Comparison of ENCODE assay signal across 1 cellular context in the genomic region with DNA sequence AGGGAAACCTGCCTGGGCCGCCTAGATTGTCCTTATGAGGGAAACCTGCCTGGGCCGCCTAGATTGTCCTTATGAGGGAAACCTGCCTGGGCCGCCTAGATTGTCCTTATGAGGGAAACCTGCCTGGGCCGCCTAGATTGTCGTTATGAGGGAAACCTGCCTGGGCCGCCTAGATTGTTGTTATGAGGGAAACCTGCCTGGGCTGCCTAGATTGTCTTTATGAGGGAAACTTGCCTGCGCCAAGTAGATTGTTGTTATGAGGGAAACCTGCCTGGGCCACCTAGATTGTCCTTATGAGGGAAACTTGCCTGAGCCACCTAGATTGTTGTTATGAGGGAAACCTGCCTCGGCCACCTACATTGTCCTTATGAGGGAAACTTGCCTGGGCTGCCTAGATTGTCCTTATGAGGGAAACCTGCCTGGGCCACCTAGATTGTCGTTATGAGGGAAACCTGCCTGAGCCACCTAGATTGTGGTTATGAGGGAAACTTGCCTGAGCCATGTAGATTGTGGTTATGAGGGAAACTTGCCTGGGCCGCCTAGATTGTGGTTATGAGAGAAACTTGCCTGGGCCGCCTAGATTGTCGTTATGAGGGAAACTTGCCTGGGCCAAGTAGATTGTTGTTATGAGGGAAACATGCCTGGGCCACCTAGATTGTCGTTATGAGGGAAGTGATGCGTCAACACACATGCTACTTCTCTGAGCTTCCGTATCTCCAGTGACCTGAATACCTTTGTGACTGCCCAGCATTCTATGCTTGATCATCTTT.
TF ChIP-seq lines count a peak whose summit lies in the region.
"Not testable (repeated sequence)": the region's sequence is repeated elsewhere in the genome, so short reads cannot be mapped to it uniquely, and the experiment has no call there.

No MANE protein-coding gene starts in this region.

TF ChIP-seq in K562, 482 proteins besides CTCF, POLR2A, EP300 and RAD21 (continues in another document):
- TF ChIP-seq PML (IDR thresholded peaks at IDR 0.05; ENCODE audit: low read length): peak; percentile 99
- TF ChIP-seq, protein P1, sequence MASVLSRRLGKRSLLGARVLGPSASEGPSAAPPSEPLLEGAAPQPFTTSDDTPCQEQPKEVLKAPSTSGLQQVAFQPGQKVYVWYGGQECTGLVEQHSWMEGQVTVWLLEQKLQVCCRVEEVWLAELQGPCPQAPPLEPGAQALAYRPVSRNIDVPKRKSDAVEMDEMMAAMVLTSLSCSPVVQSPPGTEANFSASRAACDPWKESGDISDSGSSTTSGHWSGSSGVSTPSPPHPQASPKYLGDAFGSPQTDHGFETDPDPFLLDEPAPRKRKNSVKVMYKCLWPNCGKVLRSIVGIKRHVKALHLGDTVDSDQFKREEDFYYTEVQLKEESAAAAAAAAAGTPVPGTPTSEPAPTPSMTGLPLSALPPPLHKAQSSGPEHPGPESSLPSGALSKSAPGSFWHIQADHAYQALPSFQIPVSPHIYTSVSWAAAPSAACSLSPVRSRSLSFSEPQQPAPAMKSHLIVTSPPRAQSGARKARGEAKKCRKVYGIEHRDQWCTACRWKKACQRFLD (CRISPR knock-in tag; IDR thresholded peaks at IDR 0.05): peak; percentile 98
- TF ChIP-seq PYGO2 (tag; IDR thresholded peaks at IDR 0.05): peak; percentile 54; the same call in 1 of the 2 replicates
- TF ChIP-seq, protein P2, sequence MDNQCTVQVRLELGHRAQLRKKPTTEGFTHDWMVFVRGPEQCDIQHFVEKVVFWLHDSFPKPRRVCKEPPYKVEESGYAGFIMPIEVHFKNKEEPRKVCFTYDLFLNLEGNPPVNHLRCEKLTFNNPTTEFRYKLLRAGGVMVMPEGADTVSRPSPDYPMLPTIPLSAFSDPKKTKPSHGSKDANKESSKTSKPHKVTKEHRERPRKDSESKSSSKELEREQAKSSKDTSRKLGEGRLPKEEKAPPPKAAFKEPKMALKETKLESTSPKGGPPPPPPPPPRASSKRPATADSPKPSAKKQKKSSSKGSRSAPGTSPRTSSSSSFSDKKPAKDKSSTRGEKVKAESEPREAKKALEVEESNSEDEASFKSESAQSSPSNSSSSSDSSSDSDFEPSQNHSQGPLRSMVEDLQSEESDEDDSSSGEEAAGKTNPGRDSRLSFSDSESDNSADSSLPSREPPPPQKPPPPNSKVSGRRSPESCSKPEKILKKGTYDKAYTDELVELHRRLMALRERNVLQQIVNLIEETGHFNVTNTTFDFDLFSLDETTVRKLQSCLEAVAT (IDR thresholded peaks at IDR 0.05): peak in 1 of 2 experiments; percentile 87; a peak in 2 of 4 replicates
- TF ChIP-seq, protein P3, sequence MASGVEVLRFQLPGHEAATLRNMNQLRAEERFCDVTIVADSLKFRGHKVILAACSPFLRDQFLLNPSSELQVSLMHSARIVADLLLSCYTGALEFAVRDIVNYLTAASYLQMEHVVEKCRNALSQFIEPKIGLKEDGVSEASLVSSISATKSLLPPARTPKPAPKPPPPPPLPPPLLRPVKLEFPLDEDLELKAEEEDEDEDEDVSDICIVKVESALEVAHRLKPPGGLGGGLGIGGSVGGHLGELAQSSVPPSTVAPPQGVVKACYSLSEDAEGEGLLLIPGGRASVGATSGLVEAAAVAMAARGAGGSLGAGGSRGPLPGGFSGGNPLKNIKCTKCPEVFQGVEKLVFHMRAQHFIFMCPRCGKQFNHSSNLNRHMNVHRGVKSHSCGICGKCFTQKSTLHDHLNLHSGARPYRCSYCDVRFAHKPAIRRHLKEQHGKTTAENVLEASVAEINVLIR (CRISPR knock-in tag; IDR thresholded peaks at IDR 0.05): peak; percentile 21; the same call in 1 of the 2 replicates
- 0 out of 4 replicates have a peak, but pooled peaks of 1 of the 2 experiments have one; percentile 5 for TF ChIP-seq TEAD1 (CRISPR knock-in tag; IDR thresholded peaks at IDR 0.05)
- peak; percentile 82; the same call in 1 of the 2 replicates for TF ChIP-seq ZNF165 (CRISPR knock-in tag; IDR thresholded peaks at IDR 0.05; ENCODE audit: borderline replicate concordance)
- TF ChIP-seq LCOR (CRISPR knock-in tag; IDR thresholded peaks at IDR 0.05): peak; percentile 75; the same call in 1 of the 2 replicates
- peak; percentile 75 for TF ChIP-seq SMARCA4 (IDR thresholded peaks at IDR 0.05)
- TF ChIP-seq, protein P4, sequence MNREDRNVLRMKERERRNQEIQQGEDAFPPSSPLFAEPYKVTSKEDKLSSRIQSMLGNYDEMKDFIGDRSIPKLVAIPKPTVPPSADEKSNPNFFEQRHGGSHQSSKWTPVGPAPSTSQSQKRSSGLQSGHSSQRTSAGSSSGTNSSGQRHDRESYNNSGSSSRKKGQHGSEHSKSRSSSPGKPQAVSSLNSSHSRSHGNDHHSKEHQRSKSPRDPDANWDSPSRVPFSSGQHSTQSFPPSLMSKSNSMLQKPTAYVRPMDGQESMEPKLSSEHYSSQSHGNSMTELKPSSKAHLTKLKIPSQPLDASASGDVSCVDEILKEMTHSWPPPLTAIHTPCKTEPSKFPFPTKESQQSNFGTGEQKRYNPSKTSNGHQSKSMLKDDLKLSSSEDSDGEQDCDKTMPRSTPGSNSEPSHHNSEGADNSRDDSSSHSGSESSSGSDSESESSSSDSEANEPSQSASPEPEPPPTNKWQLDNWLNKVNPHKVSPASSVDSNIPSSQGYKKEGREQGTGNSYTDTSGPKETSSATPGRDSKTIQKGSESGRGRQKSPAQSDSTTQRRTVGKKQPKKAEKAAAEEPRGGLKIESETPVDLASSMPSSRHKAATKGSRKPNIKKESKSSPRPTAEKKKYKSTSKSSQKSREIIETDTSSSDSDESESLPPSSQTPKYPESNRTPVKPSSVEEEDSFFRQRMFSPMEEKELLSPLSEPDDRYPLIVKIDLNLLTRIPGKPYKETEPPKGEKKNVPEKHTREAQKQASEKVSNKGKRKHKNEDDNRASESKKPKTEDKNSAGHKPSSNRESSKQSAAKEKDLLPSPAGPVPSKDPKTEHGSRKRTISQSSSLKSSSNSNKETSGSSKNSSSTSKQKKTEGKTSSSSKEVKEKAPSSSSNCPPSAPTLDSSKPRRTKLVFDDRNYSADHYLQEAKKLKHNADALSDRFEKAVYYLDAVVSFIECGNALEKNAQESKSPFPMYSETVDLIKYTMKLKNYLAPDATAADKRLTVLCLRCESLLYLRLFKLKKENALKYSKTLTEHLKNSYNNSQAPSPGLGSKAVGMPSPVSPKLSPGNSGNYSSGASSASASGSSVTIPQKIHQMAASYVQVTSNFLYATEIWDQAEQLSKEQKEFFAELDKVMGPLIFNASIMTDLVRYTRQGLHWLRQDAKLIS (CRISPR knock-in tag; IDR thresholded peaks at IDR 0.05): 0 out of 2 replicates have a peak, but pooled peaks have one; percentile 42
- peak; percentile 98 for TF ChIP-seq KLF16 (IDR thresholded peaks at IDR 0.05)
- peak; percentile 93 for TF ChIP-seq RNF2 (IDR thresholded peaks at IDR 0.05)
- TF ChIP-seq CBFB (CRISPR knock-in tag; IDR thresholded peaks at IDR 0.05): peak; percentile 98
- 0 out of 2 replicates have a peak, but pooled peaks have one; percentile 42 for TF ChIP-seq SREBF1 (IDR thresholded peaks at IDR 0.05; ENCODE audit: borderline replicate concordance, low read depth, low read length)
- TF ChIP-seq ZEB2 (IDR thresholded peaks at IDR 0.05): peak; percentile 52; the same call in 1 of the 2 replicates
- peak; percentile 88 to 95 for TF ChIP-seq TBL1XR1 (IDR thresholded peaks at IDR 0.05; ENCODE audit: low read length in 2 of 2)
- TF ChIP-seq, protein P5, sequence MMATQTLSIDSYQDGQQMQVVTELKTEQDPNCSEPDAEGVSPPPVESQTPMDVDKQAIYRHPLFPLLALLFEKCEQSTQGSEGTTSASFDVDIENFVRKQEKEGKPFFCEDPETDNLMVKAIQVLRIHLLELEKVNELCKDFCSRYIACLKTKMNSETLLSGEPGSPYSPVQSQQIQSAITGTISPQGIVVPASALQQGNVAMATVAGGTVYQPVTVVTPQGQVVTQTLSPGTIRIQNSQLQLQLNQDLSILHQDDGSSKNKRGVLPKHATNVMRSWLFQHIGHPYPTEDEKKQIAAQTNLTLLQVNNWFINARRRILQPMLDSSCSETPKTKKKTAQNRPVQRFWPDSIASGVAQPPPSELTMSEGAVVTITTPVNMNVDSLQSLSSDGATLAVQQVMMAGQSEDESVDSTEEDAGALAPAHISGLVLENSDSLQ (IDR thresholded peaks at IDR 0.05): 0 out of 2 replicates have a peak, but pooled peaks have one; percentile 28
- peak; percentile 83 for TF ChIP-seq PHB2 (IDR thresholded peaks at IDR 0.05; ENCODE audit: low read depth)
- TF ChIP-seq, protein P6, sequence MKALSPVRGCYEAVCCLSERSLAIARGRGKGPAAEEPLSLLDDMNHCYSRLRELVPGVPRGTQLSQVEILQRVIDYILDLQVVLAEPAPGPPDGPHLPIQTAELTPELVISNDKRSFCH (CRISPR knock-in tag; IDR thresholded peaks at IDR 0.05): not testable (repeated sequence)
- TF ChIP-seq, protein P6 (tag; IDR thresholded peaks at IDR 0.05): 0 out of 2 replicates have a peak, but pooled peaks have one; percentile 52
- TF ChIP-seq CBX3 (IDR thresholded peaks at IDR 0.05; ENCODE audit: borderline replicate concordance in 1 of 2, low read length in 2 of 2): peak in 1 of 2 experiments; percentile 58; a peak in 1 of 3 replicates
- 0 out of 4 replicates have a peak, but pooled peaks of 1 of the 2 experiments have one; percentile 18 for TF ChIP-seq MAZ (CRISPR knock-in tag; conservative IDR thresholded peaks at IDR 0.05 in 1 of 2, IDR thresholded peaks at IDR 0.05 in 1 of 2)
- TF ChIP-seq SPI1 (IDR thresholded peaks at IDR 0.05; ENCODE audit: borderline replicate concordance, low read depth, low read length): peak; percentile 72
- TF ChIP-seq NFIC (IDR thresholded peaks at IDR 0.05): peak; percentile 82
- peak; percentile 10 for TF ChIP-seq ZFP36 (IDR thresholded peaks at IDR 0.05; ENCODE audit: low read depth, low read length, partially characterized antibody)
- TF ChIP-seq ZKSCAN8 (CRISPR knock-in tag; IDR thresholded peaks at IDR 0.05): peak; percentile 84
- peak; percentile 70 for TF ChIP-seq NFE2 (IDR thresholded peaks at IDR 0.05; ENCODE audit: low read depth)
- peak; percentile 98 for TF ChIP-seq ZNF589 (CRISPR knock-in tag; IDR thresholded peaks at IDR 0.05; ENCODE audit: low read depth)
- peak; percentile 69 to 73 for TF ChIP-seq FOXK2 (conservative IDR thresholded peaks at IDR 0.05 in 1 of 2, IDR thresholded peaks at IDR 0.05 in 1 of 2; ENCODE audit: low read depth in 2 of 2)
- peak; percentile 96 for TF ChIP-seq ZNF584 (CRISPR knock-in tag; IDR thresholded peaks at IDR 0.05; ENCODE audit: low read depth)
- TF ChIP-seq CBFA2T3 (IDR thresholded peaks at IDR 0.05): peak; percentile 97
- TF ChIP-seq, protein P7, sequence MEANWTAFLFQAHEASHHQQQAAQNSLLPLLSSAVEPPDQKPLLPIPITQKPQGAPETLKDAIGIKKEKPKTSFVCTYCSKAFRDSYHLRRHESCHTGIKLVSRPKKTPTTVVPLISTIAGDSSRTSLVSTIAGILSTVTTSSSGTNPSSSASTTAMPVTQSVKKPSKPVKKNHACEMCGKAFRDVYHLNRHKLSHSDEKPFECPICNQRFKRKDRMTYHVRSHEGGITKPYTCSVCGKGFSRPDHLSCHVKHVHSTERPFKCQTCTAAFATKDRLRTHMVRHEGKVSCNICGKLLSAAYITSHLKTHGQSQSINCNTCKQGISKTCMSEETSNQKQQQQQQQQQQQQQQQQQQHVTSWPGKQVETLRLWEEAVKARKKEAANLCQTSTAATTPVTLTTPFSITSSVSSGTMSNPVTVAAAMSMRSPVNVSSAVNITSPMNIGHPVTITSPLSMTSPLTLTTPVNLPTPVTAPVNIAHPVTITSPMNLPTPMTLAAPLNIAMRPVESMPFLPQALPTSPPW (CRISPR knock-in tag; IDR thresholded peaks at IDR 0.05): peak; percentile 66
- TF ChIP-seq SRF (CRISPR knock-in tag; IDR thresholded peaks at IDR 0.05): peak in 1 of 2 experiments; percentile 69; a peak in 2 of 4 replicates
- peak; percentile 32; the same call in 1 of the 2 replicates for TF ChIP-seq TCF7 (IDR thresholded peaks at IDR 0.05; ENCODE audit: borderline replicate concordance)
- peak in 1 of 2 experiments; percentile 38; a peak in 1 of 4 replicates for TF ChIP-seq HDAC1 (IDR thresholded peaks at IDR 0.05)
- TF ChIP-seq CXXC5 (CRISPR knock-in tag; IDR thresholded peaks at IDR 0.05): peak; percentile 52; the same call in 1 of the 2 replicates
- peak; percentile 97 for TF ChIP-seq STAT5A (IDR thresholded peaks at IDR 0.05; ENCODE audit: borderline replicate concordance, low read length)
- peak; percentile 49; the same call in 1 of the 2 replicates for TF ChIP-seq ZKSCAN1 (IDR thresholded peaks at IDR 0.05; ENCODE audit: low read depth, low read length)
- TF ChIP-seq MTA2 (IDR thresholded peaks at IDR 0.05; ENCODE audit: low read depth): peak; percentile 94
- peak; percentile 87; the same call in 1 of the 2 replicates for TF ChIP-seq ZNF274 (IDR thresholded peaks at IDR 0.05; ENCODE audit: borderline replicate concordance, low read depth, low read length)
- TF ChIP-seq, protein P8, sequence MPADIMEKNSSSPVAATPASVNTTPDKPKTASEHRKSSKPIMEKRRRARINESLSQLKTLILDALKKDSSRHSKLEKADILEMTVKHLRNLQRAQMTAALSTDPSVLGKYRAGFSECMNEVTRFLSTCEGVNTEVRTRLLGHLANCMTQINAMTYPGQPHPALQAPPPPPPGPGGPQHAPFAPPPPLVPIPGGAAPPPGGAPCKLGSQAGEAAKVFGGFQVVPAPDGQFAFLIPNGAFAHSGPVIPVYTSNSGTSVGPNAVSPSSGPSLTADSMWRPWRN (IDR thresholded peaks at IDR 0.05; ENCODE audit: low read depth): peak; percentile 41; the same call in 1 of the 2 replicates
- TF ChIP-seq, protein P9, sequence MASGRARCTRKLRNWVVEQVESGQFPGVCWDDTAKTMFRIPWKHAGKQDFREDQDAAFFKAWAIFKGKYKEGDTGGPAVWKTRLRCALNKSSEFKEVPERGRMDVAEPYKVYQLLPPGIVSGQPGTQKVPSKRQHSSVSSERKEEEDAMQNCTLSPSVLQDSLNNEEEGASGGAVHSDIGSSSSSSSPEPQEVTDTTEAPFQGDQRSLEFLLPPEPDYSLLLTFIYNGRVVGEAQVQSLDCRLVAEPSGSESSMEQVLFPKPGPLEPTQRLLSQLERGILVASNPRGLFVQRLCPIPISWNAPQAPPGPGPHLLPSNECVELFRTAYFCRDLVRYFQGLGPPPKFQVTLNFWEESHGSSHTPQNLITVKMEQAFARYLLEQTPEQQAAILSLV (tag; IDR thresholded peaks at IDR 0.05): 0 out of 2 replicates have a peak, but pooled peaks have one; percentile 9
